Comparison of ENCODE assay signal across 8 cellular contexts in genomic region chr10:72626444-72626754, GRCh38. TPM values are rescaled to one million over a fixed set of nuclear protein-coding genes. Genes with fewer than 3 reads are reported as not detected.
DNase-seq lines count a peak whose midpoint lies in the region; ATAC-seq and TF ChIP-seq lines count a peak whose summit lies in the region.

No MANE protein-coding gene starts in this region.

- ATAC-seq in natural killer cell: no peak

- H3K27me3 Mint-ChIP-seq in natural killer cell (ENCODE audit: low read depth in 2 of 2): no peaks in the 10 kb centered on the region

- TF ChIP-seq CTCF in BE2C (IDR thresholded peaks at IDR 0.05; ENCODE audit: low read depth, low read length) (no peak), natural killer cell (IDR thresholded peaks at IDR 0.05) (no peak)

- DNase-seq in BE2C (no peak), caudate nucleus (lab: John Stamatoyannopoulos, UW) (no peak), natural killer cell (no peak), NCI-H82 treated with DMSO at 0.1 percent for 48 hours (lab: John Stamatoyannopoulos, UW; ENCODE audit: unreplicated experiment) (no peak), MV-4-11 (lab: John Stamatoyannopoulos, UW) (no peak), activated gamma-delta T cell (lab: John Stamatoyannopoulos, UW) (no peak), mucosa of gallbladder (ENCODE audit: low spot score) (no peak)

- no peaks in the 10 kb centered on the region for H3K27me3 ChIP-seq in BE2C
- no peaks in the 10 kb centered on the region for H3K27me3 ChIP-seq in HUES64 (ENCODE audit: insufficient read depth, low read length)

- intact Hi-C loops in natural killer cell (cut with micrococcal nuclease): no loop called here

- H3K9ac ChIP-seq in HUES64 (ENCODE audit: low read depth, low read length): peak overlapping the region; percentile 81

- H3K27ac ChIP-seq in HUES64 (ENCODE audit: low read depth, low read length): peak overlapping the region; percentile 88
- H3K27ac ChIP-seq in caudate nucleus (ENCODE audit: low read depth, low read length): peak overlapping the region; percentile 54

- H3K9me3 ChIP-seq in BE2C: peaks cover 3% of the 10 kb centered on the region
- no peaks in the 10 kb centered on the region for H3K9me3 ChIP-seq in HUES64 (ENCODE audit: insufficient read depth, low read depth, low read length)

- H3K36me3 ChIP-seq in BE2C (no peaks in the 10 kb centered on the region), HUES64 (ENCODE audit: insufficient read depth, low read length) (no peaks in the 10 kb centered on the region)

- H3K4me3 Mint-ChIP-seq in natural killer cell: peak overlapping the region; percentile 92

- H3K36me3 Mint-ChIP-seq in natural killer cell: no peaks in the 10 kb centered on the region

- peak overlapping the region; percentile 99 for H3K4me3 ChIP-seq in BE2C (ENCODE audit: low read depth, low read length)
- peak overlapping the region; percentile 97 for H3K4me3 ChIP-seq in HUES64 (ENCODE audit: low read length)

- H3K9me3 Mint-ChIP-seq in natural killer cell: no peaks in the 10 kb centered on the region

- H3K4me1 ChIP-seq in BE2C (peaks cover 4% of the 10 kb centered on the region; the same call in 1 of the 2 replicates), HUES64 (ENCODE audit: insufficient read depth, low read length) (peaks cover 11% of the 10 kb centered on the region)

- 82% methylated on average over 1 of the region's 1 CpG for WGBS in HUES64

- H3K27ac Mint-ChIP-seq in natural killer cell: peak overlapping the region; percentile 77 to 87

- peaks cover 21 to 22% of the 10 kb centered on the region in 2 donors for H3K4me1 Mint-ChIP-seq in natural killer cell

RNA-seq across cellular contexts. Expression of gene MICU1, which starts 0.5 kb away (rescaled TPM):
- 34.4 TPM for polyA plus RNA-seq in BE2C (2012; ENCODE audit: insufficient read depth, insufficient read length, low read depth)
- 23.0 TPM for polyA plus RNA-seq in HUES64 (2013, experiment 1 of 2)
- polyA plus RNA-seq in HUES64 (2013, experiment 2 of 2): 28.6 TPM
- total RNA-seq in natural killer cell (10 to 100 TPM; 27.9 to 30.9 (median 29.4) TPM), mucosa of gallbladder (42.0 TPM)
